ENCODE assay signal across 19 cellular contexts in genomic region chr3:10470120-10470665, GRCh38. TPM values are rescaled to one million over a fixed set of nuclear protein-coding genes. Genes with fewer than 3 reads are reported as not detected.
"Had no signal": no experiment of that assay in that cellular context is flagged by ENCODE, and none has a peak within 500 bp of the region (broad histone marks: within the 10 kb centered on the region; RNA-seq: fewer than 3 reads in every experiment).

No MANE protein-coding gene starts in this region.

- H3K36me3 Mint-ChIP-seq: activated naive CD8-positive, alpha-beta T cell treated with anti-CD3 and anti-CD28 coated beads for 36 hours; type B pancreatic cell had no signal

- H3K4me1 ChIP-seq: testis had no signal

- H3K4me3 Mint-ChIP-seq: activated CD4-positive, alpha-beta T cell treated with anti-CD3 and anti-CD28 coated beads, Interleukin-2, amount 10 ng/mL, durations not matched to agents 24 days and 14 days; activated CD8-positive, alpha-beta T cell treated with anti-CD3 and anti-CD28 coated beads for 36 hours; activated naive CD8-positive, alpha-beta T cell treated with anti-CD3 and anti-CD28 coated beads for 36 hours; activated T-helper 17 cell treated with anti-CD3 and anti-CD28 coated beads, Interleukin-2, amount 50 U/mL, for 72 hours had no signal

- H3K36me3 ChIP-seq: left ventricle myocardium inferior had no signal

- H3K9me3 ChIP-seq: left ventricle myocardium inferior, testis had no signal

- DNase-seq: activated CD4-positive, alpha-beta T cell treated with anti-CD3 and anti-CD28 coated beads, Interleukin-2, amount 10 ng/mL, durations not matched to agents 24 days and 14 days; activated CD8-positive, alpha-beta T cell treated with anti-CD3 and anti-CD28 coated beads for 36 hours; activated naive CD4-positive, alpha-beta T cell; activated naive CD8-positive, alpha-beta T cell treated with anti-CD3 and anti-CD28 coated beads for 36 hours; activated T-cell treated with anti-CD3 and anti-CD28 coated beads, Interleukin-2, amount 50 U/mL, for 1 hour; amniotic stem cell; caudate nucleus; erythroblast; foreskin melanocyte; head of caudate nucleus; kidney glomerular epithelial cell; left ventricle myocardium inferior; T-helper 1 cell; T-helper 9 cell; testis had no signal

- H3K27me3 ChIP-seq: testis had no signal

- H3K27ac ChIP-seq: left ventricle myocardium inferior, testis had no signal

- H3K27ac Mint-ChIP-seq: activated CD4-positive, alpha-beta T cell treated with anti-CD3 and anti-CD28 coated beads, Interleukin-2, amount 10 ng/mL, durations not matched to agents 24 days and 14 days; activated CD8-positive, alpha-beta T cell treated with anti-CD3 and anti-CD28 coated beads for 36 hours; activated naive CD8-positive, alpha-beta T cell treated with anti-CD3 and anti-CD28 coated beads for 36 hours; activated T-helper 17 cell treated with anti-CD3 and anti-CD28 coated beads, Interleukin-2, amount 50 U/mL, for 72 hours; type B pancreatic cell had no signal

- H3K4me3 ChIP-seq: left ventricle myocardium inferior, testis had no signal

- ATAC-seq: activated T-helper 17 cell treated with anti-CD3 and anti-CD28 coated beads, Interleukin-2, amount 50 U/mL, for 72 hours had no signal

- H3K9me3 Mint-ChIP-seq: activated CD4-positive, alpha-beta T cell treated with anti-CD3 and anti-CD28 coated beads, Interleukin-2, amount 10 ng/mL, durations not matched to agents 24 days and 14 days; activated CD8-positive, alpha-beta T cell treated with anti-CD3 and anti-CD28 coated beads for 36 hours; activated naive CD8-positive, alpha-beta T cell treated with anti-CD3 and anti-CD28 coated beads for 36 hours; activated T-helper 17 cell treated with anti-CD3 and anti-CD28 coated beads, Interleukin-2, amount 50 U/mL, for 72 hours; type B pancreatic cell had no signal

RNA-seq across cellular contexts. Expression of gene ATP2B2, which starts 35.2 kb away (rescaled TPM):
- total RNA-seq: activated CD4-positive, alpha-beta T cell treated with anti-CD3 and anti-CD28 coated beads, Interleukin-2, amount 10 ng/mL, durations not matched to agents 24 days and 14 days; activated CD8-positive, alpha-beta T cell treated with anti-CD3 and anti-CD28 coated beads for 36 hours; activated naive CD8-positive, alpha-beta T cell treated with anti-CD3 and anti-CD28 coated beads for 36 hours; activated T-helper 17 cell treated with anti-CD3 and anti-CD28 coated beads, Interleukin-2, amount 50 U/mL, for 72 hours; dermis microvascular lymphatic vessel endothelial cell; left ventricle myocardium inferior; mononuclear cell had no signal
